Comparison of ENCODE assay signal across 16 cellular contexts in the genomic region with DNA sequence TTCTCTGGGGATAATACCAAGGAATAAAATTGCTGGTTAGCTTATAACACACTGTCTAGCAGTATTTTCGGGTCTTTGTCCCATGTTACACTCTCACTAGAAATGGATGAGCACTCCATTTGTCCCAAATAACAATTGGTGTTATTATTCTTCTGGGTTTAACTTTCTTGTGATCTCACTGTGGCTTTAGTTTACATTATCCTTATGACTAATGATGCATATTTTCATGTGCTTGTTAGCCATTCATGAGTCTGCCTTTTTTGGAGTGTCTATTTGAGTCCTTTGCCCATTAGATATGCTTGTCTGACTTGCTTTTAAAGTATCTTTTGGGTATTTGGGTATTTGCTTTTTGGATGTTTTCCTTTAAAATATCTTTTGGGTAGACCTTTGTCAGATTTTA.
"Had no signal": no experiment of that assay in that cellular context is flagged by ENCODE, and none has a peak within 500 bp of the region (broad histone marks: within the 10 kb centered on the region; RNA-seq: fewer than 3 reads in every experiment).

No MANE protein-coding gene starts in this region.

- H3K4me1 Mint-ChIP-seq: brain, endodermal cell, neural crest cell, T-cell had no signal

- H3K4me1 ChIP-seq: gastrocnemius medialis, sigmoid colon, testis, upper lobe of right lung had no signal

- H3K27ac ChIP-seq: gastrocnemius medialis, sigmoid colon, testis, upper lobe of right lung, WERI-Rb-1 had no signal

- H3K9me3 Mint-ChIP-seq: endodermal cell; neural crest cell; stimulated activated naive CD8-positive, alpha-beta T cell treated with anti-CD3 and anti-CD28 coated beads, Interleukin-15, Interleukin-2, amounts not matched to agents 100 ng/mL and 50 ng/mL, for 24 hours had no signal

- H3K27ac Mint-ChIP-seq: brain; endodermal cell; stimulated activated naive CD8-positive, alpha-beta T cell treated with anti-CD3 and anti-CD28 coated beads, Interleukin-15, Interleukin-2, amounts not matched to agents 100 ng/mL and 50 ng/mL, for 24 hours; T-cell had no signal

- H3K9me3 ChIP-seq: gastrocnemius medialis, sigmoid colon, testis, upper lobe of right lung had no signal

- ATAC-seq: gastrocnemius medialis, left ventricle myocardium superior, T-cell, upper lobe of right lung had no signal

- H3K4me3 Mint-ChIP-seq: brain; endodermal cell; neural crest cell; stimulated activated naive CD8-positive, alpha-beta T cell treated with anti-CD3 and anti-CD28 coated beads, Interleukin-15, Interleukin-2, amounts not matched to agents 100 ng/mL and 50 ng/mL, for 24 hours; T-cell had no signal

- DNase-seq: activated CD4-positive, alpha-beta T cell treated with anti-CD3 and anti-CD28 coated beads for 4 hours; activated naive CD4-positive, alpha-beta T cell treated with Interleukin-2 at 50 U/mL for 16 hours; cerebellar nuclear complex; endodermal cell; gastrocnemius medialis; left ventricle myocardium superior; sigmoid colon; stimulated activated CD4-positive, alpha-beta T cell treated with anti-CD3 and anti-CD28 coated beads, Interleukin-12 subunit alpha, Interleukin-12 subunit beta, amount 100 ng/mL, for 4 hours; stimulated activated CD8-positive, alpha-beta memory T cell treated with anti-CD3 and anti-CD28 coated beads, Interleukin-4, amount 100 ng/mL, for 48 hours; T-cell; testis; upper lobe of right lung; WERI-Rb-1 had no signal

- H3K27me3 Mint-ChIP-seq: stimulated activated naive CD8-positive, alpha-beta T cell treated with anti-CD3 and anti-CD28 coated beads, Interleukin-15, Interleukin-2, amounts not matched to agents 100 ng/mL and 50 ng/mL, for 24 hours; T-cell had no signal

- H3K36me3 Mint-ChIP-seq: brain, T-cell had no signal

- H3K36me3 ChIP-seq: gastrocnemius medialis, sigmoid colon, upper lobe of right lung, WERI-Rb-1 had no signal

- H3K4me3 ChIP-seq: gastrocnemius medialis, sigmoid colon, testis, upper lobe of right lung had no signal

- H3K27me3 ChIP-seq: gastrocnemius medialis, sigmoid colon, testis, upper lobe of right lung had no signal
